8 cellular contexts compared by ENCODE assay signal in genomic region chrX:151082077-151082948, GRCh38.
A peak's percentile ranks its signal among the peaks of the same experiment; 100 is the strongest.
DNase-seq lines count a peak whose midpoint lies in the region; ATAC-seq and TF ChIP-seq lines count a peak whose summit lies in the region.

No MANE protein-coding gene starts in this region.

- peak overlapping the region; percentile 46 for H3K4me3 Mint-ChIP-seq in memory B cell

- no peaks in the 10 kb centered on the region for H3K36me3 Mint-ChIP-seq in memory B cell

- H3K4me3 ChIP-seq in AG10803 (ENCODE audit: low read length), result peak overlapping the region; percentile 26

- H3K4me1 Mint-ChIP-seq in memory B cell, result peaks cover 2% of the 10 kb centered on the region

- H3K27ac Mint-ChIP-seq in memory B cell, result no peak overlapping the region

- DNase-seq in AG10803 (ENCODE audit: low read depth) (peak; percentile 36), NCI-H345 treated with DMSO at 0.1 percent for 48 hours (lab: John Stamatoyannopoulos, UW; ENCODE audit: unreplicated experiment) (peak; percentile 31), memory B cell (ENCODE audit: low spot score in 2 of 2) (peak; percentile 41 to 62)
- peak; percentile 16 to 36 for DNase-seq in activated CD4-positive, alpha-beta T cell treated with anti-CD3 and anti-CD28 coated beads, Interleukin-2, amount 50 U/mL, for 24 hours (ENCODE audit: low read depth in 1 of 2, low spot score in 1 of 2)
- peak; percentile 16 for DNase-seq in effector CD8-positive, alpha-beta T cell (lab: John Stamatoyannopoulos, UW)
- peak; percentile 9 to 10 for DNase-seq in stimulated activated CD8-positive, alpha-beta memory T cell treated with anti-CD3 and anti-CD28 coated beads, Interleukin-15, amount 100 ng/mL, for 4 hours (ENCODE audit: low read depth in 2 of 2)

- H3K27me3 Mint-ChIP-seq in memory B cell, result peaks cover 14% of the 10 kb centered on the region

- ATAC-seq in GM18861 (IDR thresholded peaks at IDR 0.05; ENCODE audit: unreplicated experiment) (peak; percentile 83), HG03095 (IDR thresholded peaks at IDR 0.05; ENCODE audit: unreplicated experiment) (peak; percentile 86), memory B cell (ENCODE audit: low read depth) (peak; percentile 77)

- peak; percentile 73 for TF ChIP-seq CTCF in AG10803 (conservative IDR thresholded peaks at IDR 0.05; ENCODE audit: low read length)

- no peaks in the 10 kb centered on the region for H3K9me3 Mint-ChIP-seq in memory B cell

Comparison
In these comparisons a context has a peak if more than half of its experiments do, and no peak if none do; other contexts are left out.
1. Peak in every context shown above with its lines: DNase-seq, ATAC-seq and H3K4me3 ChIP-seq.